Comparison of ENCODE assay signal across 22 cellular contexts in genomic region chr10:1070939-1071338, GRCh38. TPM values are rescaled to one million over a fixed set of nuclear protein-coding genes. Genes with fewer than 3 reads are reported as not detected.
A peak's percentile ranks its signal among the peaks of the same experiment; 100 is the strongest.
DNase-seq lines count a peak whose midpoint lies in the region; ATAC-seq and TF ChIP-seq lines count a peak whose summit lies in the region.
"Had no signal": no experiment of that assay in that cellular context is flagged by ENCODE, and none has a peak within 500 bp of the region (broad histone marks: within the 10 kb centered on the region; RNA-seq: fewer than 3 reads in every experiment).

No MANE protein-coding gene starts in this region.

- H3K4me3 Mint-ChIP-seq in CD4-positive, CD25-positive, alpha-beta regulatory T cell, result no peak overlapping the region
- no peak overlapping the region for H3K4me3 Mint-ChIP-seq in GM23338
- H3K4me3 Mint-ChIP-seq: activated CD4-positive, alpha-beta memory T cell treated with anti-CD3 and anti-CD28 coated beads, Interleukin-2, amount 10 ng/mL, durations not matched to agents 7 days and 5 days; neural crest cell had no signal

- H4K20me1 ChIP-seq in GM23338 (replicated peaks; ENCODE audit: insufficient read depth), result peaks cover 7% of the 10 kb centered on the region; the same call in 1 of the 2 replicates

- peaks cover 5% of the 10 kb centered on the region for H3K4me1 ChIP-seq in CD4-positive, CD25-positive, alpha-beta regulatory T cell (ENCODE audit: control insufficient read depth, insufficient read depth, low read length, poor library complexity, severe bottlenecking)
- H3K4me1 ChIP-seq in GM23338 (ENCODE audit: insufficient read depth), result no peaks in the 10 kb centered on the region; the same call in 1 of the 2 replicates
- H3K4me1 ChIP-seq: ascending aorta, Peyer's patch, testis had no signal

- peaks cover 28% of the 10 kb centered on the region for H3K36me3 ChIP-seq in CD4-positive, CD25-positive, alpha-beta regulatory T cell (ENCODE audit: control insufficient read depth, insufficient read depth, low read length)
- H3K36me3 ChIP-seq in GM23338 (ENCODE audit: insufficient read depth), result no peaks in the 10 kb centered on the region

- H3K27me3 ChIP-seq in CD4-positive, CD25-positive, alpha-beta regulatory T cell (ENCODE audit: control insufficient read depth, insufficient read depth, low read length), result no peaks in the 10 kb centered on the region
- no peaks in the 10 kb centered on the region for H3K27me3 ChIP-seq in GM23338 (ENCODE audit: insufficient read depth)
- H3K27me3 ChIP-seq: ascending aorta, Peyer's patch, testis had no signal

- no peak overlapping the region for H3K27ac ChIP-seq in CD4-positive, CD25-positive, alpha-beta regulatory T cell (ENCODE audit: insufficient read depth, low read length, poor library complexity, severe bottlenecking)
- no peak overlapping the region for H3K27ac ChIP-seq in GM23338 (ENCODE audit: low read depth)
- H3K27ac ChIP-seq: ascending aorta, Peyer's patch, testis had no signal

- peak overlapping the region; percentile 75 to 87 (median 76) for H3K27ac Mint-ChIP-seq in CD4-positive, CD25-positive, alpha-beta regulatory T cell
- H3K27ac Mint-ChIP-seq in GM23338, result peak overlapping the region; percentile 19; the same call in 1 of the 2 replicates
- H3K27ac Mint-ChIP-seq: activated CD4-positive, alpha-beta memory T cell treated with anti-CD3 and anti-CD28 coated beads, Interleukin-2, amount 10 ng/mL, durations not matched to agents 7 days and 5 days; activated T-helper 2 cell treated with anti-CD3 and anti-CD28 coated beads, Interferon-gamma antibody, Interleukin-2, Interleukin-4, amounts not matched to agents 10 μg/mL and 5 μg/mL and 100 μg/mL, durations not matched to agents 14 hours and 24 hours and 36 hours had no signal

- no peaks in the 10 kb centered on the region for H3K9me2 ChIP-seq in GM23338 (ENCODE audit: insufficient read depth)

- no peak for ATAC-seq in CD4-positive, CD25-positive, alpha-beta regulatory T cell (ENCODE audit: low read depth in 2 of 2)
- ATAC-seq in GM23338 (peak; percentile 76), GM18867 (IDR thresholded peaks at IDR 0.05; ENCODE audit: unreplicated experiment) (no peak), GM18520 (IDR thresholded peaks at IDR 0.05; ENCODE audit: unreplicated experiment) (no peak), HG02763 (IDR thresholded peaks at IDR 0.05; ENCODE audit: unreplicated experiment) (no peak)
- ATAC-seq: sciatic nerve had no signal

- peaks cover 10% of the 10 kb centered on the region for H3K79me2 ChIP-seq in GM23338 (replicated peaks; ENCODE audit: insufficient read depth)

- H3K27me3 Mint-ChIP-seq in CD4-positive, CD25-positive, alpha-beta regulatory T cell, result no peaks in the 10 kb centered on the region
- H3K27me3 Mint-ChIP-seq in GM23338 (ENCODE audit: insufficient read depth, low read depth, poor library complexity), result peaks cover 2% of the 10 kb centered on the region
- H3K27me3 Mint-ChIP-seq: activated CD4-positive, alpha-beta memory T cell treated with anti-CD3 and anti-CD28 coated beads, Interleukin-2, amount 10 ng/mL, durations not matched to agents 7 days and 5 days had no signal

- peaks cover 8% of the 10 kb centered on the region for H3K36me3 Mint-ChIP-seq in CD4-positive, CD25-positive, alpha-beta regulatory T cell
- peaks cover 9% of the 10 kb centered on the region for H3K36me3 Mint-ChIP-seq in GM23338 (ENCODE audit: low read depth)

- H2AFZ ChIP-seq in GM23338, result no peak overlapping the region

- H3K9me3 Mint-ChIP-seq in CD4-positive, CD25-positive, alpha-beta regulatory T cell, result no peaks in the 10 kb centered on the region
- H3K9me3 Mint-ChIP-seq in GM23338, result no peaks in the 10 kb centered on the region
- H3K9me3 Mint-ChIP-seq: activated CD4-positive, alpha-beta memory T cell treated with anti-CD3 and anti-CD28 coated beads, Interleukin-2, amount 10 ng/mL, durations not matched to agents 7 days and 5 days; activated T-helper 2 cell treated with anti-CD3 and anti-CD28 coated beads, Interferon-gamma antibody, Interleukin-2, Interleukin-4, amounts not matched to agents 10 μg/mL and 5 μg/mL and 100 μg/mL, durations not matched to agents 14 hours and 24 hours and 36 hours; neural crest cell had no signal

- no peak overlapping the region for H3K4me3 ChIP-seq in CD4-positive, CD25-positive, alpha-beta regulatory T cell (ENCODE audit: low read depth, low read length)
- no peak overlapping the region for H3K4me3 ChIP-seq in GM23338
- H3K4me3 ChIP-seq: ascending aorta, Peyer's patch, testis had no signal

- H3K9me3 ChIP-seq in CD4-positive, CD25-positive, alpha-beta regulatory T cell (ENCODE audit: control insufficient read depth in 2 of 2, low read length in 2 of 2), result no peaks in the 10 kb centered on the region
- H3K9me3 ChIP-seq: ascending aorta, Peyer's patch, testis had no signal

- TF ChIP-seq CTCF in GM23338 (conservative IDR thresholded peaks at IDR 0.05; ENCODE audit: low read depth in 2 of 2), result no peak

- no peak overlapping the region for H3K4me2 ChIP-seq in GM23338

- no peak for DNase-seq in CD4-positive, CD25-positive, alpha-beta regulatory T cell
- DNase-seq in GM23338 (ENCODE audit: low spot score), result peak; percentile 57
- peak; percentile 44 for DNase-seq in amniotic epithelial cell (ENCODE audit: low read depth)
- DNase-seq in iPS-NIHi11 (ENCODE audit: low spot score), result peak; percentile 23
- no peak for DNase-seq in cerebellar cortex (ENCODE audit: low spot score)
- DNase-seq: activated CD4-positive, alpha-beta memory T cell treated with anti-CD3 and anti-CD28 coated beads, Interleukin-2, amount 10 ng/mL, durations not matched to agents 7 days and 5 days; AML-193; NCI-H2029 treated with DMSO at 0.1 percent for 48 hours; NCI-H774; Peyer's patch; testis had no signal

- peaks cover 10 to 37% (median 28%) of the 10 kb centered on the region in 4 donors for H3K4me1 Mint-ChIP-seq in CD4-positive, CD25-positive, alpha-beta regulatory T cell
- peaks cover 4% of the 10 kb centered on the region; the same call in 2 of the 3 replicates for H3K4me1 Mint-ChIP-seq in GM23338
- H3K4me1 Mint-ChIP-seq: neural crest cell had no signal

- no peaks in the 10 kb centered on the region for H3F3A ChIP-seq in GM23338 (replicated peaks; ENCODE audit: low read depth)

TF ChIP-seq in GM23338, 12 proteins besides CTCF, POLR2A, EP300 and RAD21 (continues in another document):
- no peak for TF ChIP-seq CREB1 (CRISPR knock-in tag; IDR thresholded peaks at IDR 0.05; ENCODE audit: low read depth)
- TF ChIP-seq POLR2AphosphoS5 (IDR thresholded peaks at IDR 0.05; ENCODE audit: low read depth), result no peak
- TF ChIP-seq NANOG (IDR thresholded peaks at IDR 0.05; ENCODE audit: borderline replicate concordance), result no peak
- TF ChIP-seq STAT1 (IDR thresholded peaks at IDR 0.05; ENCODE audit: unreplicated experiment), result no peak
- no peak for TF ChIP-seq EZH2 (IDR thresholded peaks at IDR 0.05; ENCODE audit: low read depth, unreplicated experiment)
- no peak for TF ChIP-seq REST (IDR thresholded peaks at IDR 0.05; ENCODE audit: unreplicated experiment)
- TF ChIP-seq ETS1 (IDR thresholded peaks at IDR 0.05), result no peak
- no peak for TF ChIP-seq ZNF114 (CRISPR knock-in tag; IDR thresholded peaks at IDR 0.05)
- TF ChIP-seq EZH2phosphoT487 (IDR thresholded peaks at IDR 0.05; ENCODE audit: unreplicated experiment), result no peak
- TF ChIP-seq JUNB (IDR thresholded peaks at IDR 0.05; ENCODE audit: unreplicated experiment), result no peak

RNA-seq across cellular contexts. Expression of gene WDR37, which starts 14.8 kb away (rescaled TPM):
- total RNA-seq in CD4-positive, CD25-positive, alpha-beta regulatory T cell, result 31.6 TPM
- 10 to 100 TPM; 10.6 to 15.0 (median 12.2) TPM for polyA plus RNA-seq in CD4-positive, CD25-positive, alpha-beta regulatory T cell
- total RNA-seq in GM23338 (2014; rRNA removed; shearing (Covaris generic)), result 9.7 and 10.2 TPM in 2 replicates
- 6.0 TPM in 2 replicates for polyA plus RNA-seq in GM23338 (2016; fragmentation: Nextera tagmentation; extraction: Ambion mirVana)

RNA-seq across cellular contexts. Expression of gene IDI1, which starts 22.0 kb away (rescaled TPM):
- 179 TPM for total RNA-seq in CD4-positive, CD25-positive, alpha-beta regulatory T cell
- polyA plus RNA-seq in CD4-positive, CD25-positive, alpha-beta regulatory T cell, result 10 to 100 TPM; 47.0 to 58.6 (median 49.9) TPM
- 147 and 154 TPM in 2 replicates for total RNA-seq in GM23338 (2014; rRNA removed; shearing (Covaris generic))
- polyA plus RNA-seq in GM23338 (2016; fragmentation: Nextera tagmentation; extraction: Ambion mirVana), result 99.0 and 119 TPM in 2 replicates

RNA-seq across cellular contexts. Expression of gene IDI2, which starts 45.3 kb away (rescaled TPM):
- not detected for total RNA-seq in CD4-positive, CD25-positive, alpha-beta regulatory T cell
- not detected for polyA plus RNA-seq in CD4-positive, CD25-positive, alpha-beta regulatory T cell
- total RNA-seq in GM23338 (2014; rRNA removed; shearing (Covaris generic)), result not detected in 2 replicates
- polyA plus RNA-seq in GM23338 (2016; fragmentation: Nextera tagmentation; extraction: Ambion mirVana), result not detected in 2 replicates
- total RNA-seq: activated CD4-positive, alpha-beta memory T cell treated with anti-CD3 and anti-CD28 coated beads, Interleukin-2, amount 10 ng/mL, durations not matched to agents 7 days and 5 days; activated T-helper 2 cell treated with anti-CD3 and anti-CD28 coated beads, Interferon-gamma antibody, Interleukin-2, Interleukin-4, amounts not matched to agents 10 μg/mL and 5 μg/mL and 100 μg/mL, durations not matched to agents 14 hours and 24 hours and 36 hours; ascending aorta; dermis microvascular lymphatic vessel endothelial cell; HT-29; lung microvascular endothelial cell; M059J; neural crest cell; Peyer's patch; sciatic nerve had no signal

Comparison
In these comparisons a context has a peak if more than half of its experiments do, and no peak if none do; other contexts are left out.
1. DNase-seq: peak in GM23338 (single experiment), amniotic epithelial cell (single experiment) and iPS-NIHi11 (single experiment); none in CD4-positive, CD25-positive, alpha-beta regulatory T cell (0 of 3) and cerebellar cortex (single experiment).